12 cellular contexts compared by ENCODE assay signal in genomic region chr13:39196957-39197644, GRCh38.
A peak's percentile ranks its signal among the peaks of the same experiment; 100 is the strongest.
DNase-seq lines count a peak whose midpoint lies in the region; ATAC-seq and TF ChIP-seq lines count a peak whose summit lies in the region.
"Had no signal": no experiment of that assay in that cellular context is flagged by ENCODE, and none has a peak within 500 bp of the region (broad histone marks: within the 10 kb centered on the region; RNA-seq: fewer than 3 reads in every experiment).

No MANE protein-coding gene starts in this region.

- no peaks in the 10 kb centered on the region for H3K79me2 ChIP-seq in smooth muscle cell (ENCODE audit: low read depth)

- no peak for TF ChIP-seq POLR2A in esophagus squamous epithelium (IDR thresholded peaks at IDR 0.05)

- DNase-seq in EL (peak; percentile 4), NCI-H2107 treated with DMSO at 0.1 percent for 48 hours (lab: John Stamatoyannopoulos, UW; ENCODE audit: unreplicated experiment) (peak; percentile 51), lower lobe of right lung (no peak), esophagus squamous epithelium (lab: John Stamatoyannopoulos, UW) (no peak), smooth muscle cell (lab: John Stamatoyannopoulos, UW; ENCODE audit: unreplicated experiment) (no peak)
- DNase-seq: Caco-2, left cardiac atrium, T1000 had no signal

- no peaks in the 10 kb centered on the region for H4K20me1 ChIP-seq in smooth muscle cell (ENCODE audit: low read depth)

- H3K9me3 ChIP-seq in lower lobe of right lung (no peaks in the 10 kb centered on the region), esophagus squamous epithelium (no peaks in the 10 kb centered on the region), smooth muscle cell (replicated peaks; ENCODE audit: low read depth) (no peaks in the 10 kb centered on the region)
- H3K9me3 ChIP-seq: Caco-2 had no signal

- H3K27me3 ChIP-seq in lower lobe of right lung (ENCODE audit: low read depth) (no peaks in the 10 kb centered on the region), esophagus squamous epithelium (no peaks in the 10 kb centered on the region), smooth muscle cell (ENCODE audit: low read depth) (no peaks in the 10 kb centered on the region)

- H3K4me2 ChIP-seq in smooth muscle cell: no peak overlapping the region

- no peaks in the 10 kb centered on the region for H3K36me3 ChIP-seq in lower lobe of right lung
- H3K36me3 ChIP-seq in esophagus squamous epithelium: no peaks in the 10 kb centered on the region
- H3K36me3 ChIP-seq in smooth muscle cell (ENCODE audit: low read depth): no peaks in the 10 kb centered on the region

- H3K4me3 ChIP-seq in lower lobe of right lung: no peak overlapping the region
- H3K4me3 ChIP-seq in esophagus squamous epithelium: no peak overlapping the region
- no peak overlapping the region for H3K4me3 ChIP-seq in smooth muscle cell

- no peak overlapping the region for H3K9ac ChIP-seq in smooth muscle cell (ENCODE audit: low read depth)

- WGBS in esophagus squamous epithelium, 2 donors: 21 to 29% methylated on average over 5 of the region's 5 CpGs
- 82% methylated on average over 5 of the region's 5 CpGs for WGBS in smooth muscle cell (ENCODE audit: low lambda C conversion rate)

- ATAC-seq in GM18511 (IDR thresholded peaks at IDR 0.05; ENCODE audit: unreplicated experiment) (peak; percentile 64), HG02610 (IDR thresholded peaks at IDR 0.05; ENCODE audit: unreplicated experiment) (peak; percentile 94), HG03571 (IDR thresholded peaks at IDR 0.05; ENCODE audit: unreplicated experiment) (no peak), lower lobe of right lung (no peak)
- ATAC-seq: esophagus mucosa had no signal

- no peak overlapping the region for H2AFZ ChIP-seq in smooth muscle cell (ENCODE audit: low read depth)

- TF ChIP-seq CTCF in lower lobe of right lung (IDR thresholded peaks at IDR 0.05): no peak
- no peak for TF ChIP-seq CTCF in esophagus squamous epithelium (IDR thresholded peaks at IDR 0.05)
- no peak for TF ChIP-seq CTCF in smooth muscle cell (IDR thresholded peaks at IDR 0.05; ENCODE audit: borderline replicate concordance, insufficient read depth, poor library complexity, severe bottlenecking)

- H3F3A ChIP-seq in smooth muscle cell (ENCODE audit: low read depth): no peaks in the 10 kb centered on the region

- H3K27ac ChIP-seq in lower lobe of right lung (no peak overlapping the region), esophagus squamous epithelium (peak overlapping the region in 1 of 4 donors; percentile 53), smooth muscle cell (ENCODE audit: low read depth) (no peak overlapping the region)

- intact Hi-C loops in lower lobe of right lung (cut with DNase I): no loop called here
- intact Hi-C loops in esophagus squamous epithelium (cut with DNase I): no loop called here

- H3K4me1 ChIP-seq in lower lobe of right lung: peaks cover 3% of the 10 kb centered on the region
- H3K4me1 ChIP-seq in esophagus squamous epithelium: peaks cover 0 to 5% (median 0%) of the 10 kb centered on the region in 3 donors
- H3K4me1 ChIP-seq in smooth muscle cell (ENCODE audit: low read depth): no peaks in the 10 kb centered on the region
- H3K4me1 ChIP-seq: Caco-2 had no signal

Comparison
In these comparisons a context has a peak if more than half of its experiments do, and no peak if none do; other contexts are left out.
1. DNase-seq: peak in EL (single experiment) and NCI-H2107 treated with DMSO at 0.1 percent for 48 hours (single experiment); none in lower lobe of right lung (single experiment), esophagus squamous epithelium (single experiment) and smooth muscle cell (single experiment).
2. ATAC-seq: peak in GM18511 (single experiment) and HG02610 (single experiment); none in HG03571 (single experiment) and lower lobe of right lung (0 of 2).